In genomic region chr1:236691348-236691747, GRCh38 we compare ENCODE assay signal across 25 cellular contexts. TPM values are rescaled to one million over a fixed set of nuclear protein-coding genes. Genes with fewer than 3 reads are reported as not detected.
A peak's percentile ranks its signal among the peaks of the same experiment; 100 is the strongest.
DNase-seq lines count a peak whose midpoint lies in the region; ATAC-seq and TF ChIP-seq lines count a peak whose summit lies in the region.
"Had no signal": no experiment of that assay in that cellular context is flagged by ENCODE, and none has a peak within 500 bp of the region (broad histone marks: within the 10 kb centered on the region; RNA-seq: fewer than 3 reads in every experiment).

No MANE protein-coding gene starts in this region.

- intact Hi-C loops in heart left ventricle (cut with DNase I) (loop anchor here in 1 of 10 donors (5.0 kb wide), 1 partner anchor 201 kb away; no protein-coding TSS in a partner anchor), Right ventricle myocardium inferior (cut with DNase I) (loop anchor here (5.0 kb wide), 1 partner anchor 41 kb away; no protein-coding TSS in a partner anchor), cardiac septum (cut with DNase I) (loop anchor here (5.0 kb wide), 1 partner anchor 56 kb away; no protein-coding TSS in a partner anchor), psoas muscle (cut with DNase I) (no loop called here)

- TF ChIP-seq CTCF in heart left ventricle (IDR thresholded peaks at IDR 0.05) (no peak), right atrium auricular region (IDR thresholded peaks at IDR 0.05) (no peak), psoas muscle (IDR thresholded peaks at IDR 0.05) (no peak)

- peak overlapping the region; percentile 10 to 87 (median 65) for H3K4me3 ChIP-seq in heart left ventricle
- H3K4me3 ChIP-seq in right atrium auricular region: peak overlapping the region; percentile 69
- H3K4me3 ChIP-seq in psoas muscle: peak overlapping the region; percentile 91
- H3K4me3 ChIP-seq: A549; BLaER1 treated with 17β-estradiol and CSF1 and Interleukin-3, amounts not matched to agents 10 nM and 100 nM; GM12878; GM23338 had no signal

- peaks cover 0 to 33% (median 6%) of the 10 kb centered on the region in 12 donors for H3K4me1 ChIP-seq in heart left ventricle
- peaks cover 0 to 19% of the 10 kb centered on the region in 2 donors for H3K4me1 ChIP-seq in right atrium auricular region
- peaks cover 18% of the 10 kb centered on the region for H3K4me1 ChIP-seq in psoas muscle
- H3K4me1 ChIP-seq: A549; BE2C; BLaER1 treated with 17β-estradiol and CSF1 and Interleukin-3, amounts not matched to agents 10 nM and 100 nM had no signal

- ATAC-seq in heart left ventricle: no peak
- no peak for ATAC-seq in Right ventricle myocardium inferior
- no peak for ATAC-seq in psoas muscle
- ATAC-seq: A549, GM12878, GM23338, HCT116 had no signal

- H3K36me3 ChIP-seq in heart left ventricle (no peaks in the 10 kb centered on the region), right atrium auricular region (peaks cover 14% of the 10 kb centered on the region), psoas muscle (ENCODE audit: insufficient read depth in 1 of 2, low read depth in 1 of 2) (no peaks in the 10 kb centered on the region)
- H3K36me3 ChIP-seq: BE2C; BLaER1 treated with 17β-estradiol and CSF1 and Interleukin-3, amounts not matched to agents 10 nM and 100 nM had no signal

- WGBS in heart left ventricle, 4 donors: 48 to 69% (median 58%) methylated on average over 5 of the region's 5 CpGs
- 45 to 57% (median 50%) methylated on average over 5 of the region's 5 CpGs for WGBS in psoas muscle, 3 donors

- no peaks in the 10 kb centered on the region for H3K9me3 ChIP-seq in heart left ventricle
- no peaks in the 10 kb centered on the region for H3K9me3 ChIP-seq in right atrium auricular region
- H3K9me3 ChIP-seq in psoas muscle: no peaks in the 10 kb centered on the region
- H3K9me3 ChIP-seq: A549 had no signal

- H3K27me3 ChIP-seq in heart left ventricle (peaks cover 0 to 31% (median 0%) of the 10 kb centered on the region in 9 donors), right atrium auricular region (no peaks in the 10 kb centered on the region), psoas muscle (ENCODE audit: insufficient read depth in 3 of 3, low read length in 2 of 3) (no peaks in the 10 kb centered on the region)
- H3K27me3 ChIP-seq: BLaER1 treated with 17β-estradiol and CSF1 and Interleukin-3, amounts not matched to agents 10 nM and 100 nM had no signal

- DNase-seq in heart left ventricle (no peak), Right ventricle myocardium inferior (ENCODE audit: missing footprints) (no peak), right atrium auricular region (ENCODE audit: low spot score) (no peak), cardiac septum (ENCODE audit: low spot score) (no peak), psoas muscle (no peak), Kasumi-1 (lab: John Stamatoyannopoulos, UW) (no peak), NCI-H1092 (lab: John Stamatoyannopoulos, UW) (no peak)
- DNase-seq: 8988T; ACHN; AML-193; BE2C; CD4-positive, alpha-beta T cell; CD8-positive, alpha-beta memory T cell; DMS 273 treated with DMSO at 0.1 percent for 48 hours; DMS79; EL; GDM1; H9; HFFc6 had no signal

- H3K27ac ChIP-seq in heart left ventricle: peak overlapping the region in 11 of 12 donors; percentile 13 to 100 (median 97)
- H3K27ac ChIP-seq in right atrium auricular region: peak overlapping the region; percentile 92 to 98
- H3K27ac ChIP-seq in psoas muscle: peak overlapping the region; percentile 99
- H3K27ac ChIP-seq: A549; BLaER1 treated with 17β-estradiol and CSF1 and Interleukin-3, amounts not matched to agents 10 nM and 100 nM had no signal

- TF ChIP-seq POLR2A in heart left ventricle (IDR thresholded peaks at IDR 0.05): no peak

RNA-seq across cellular contexts. Expression of gene ACTN2, which starts 5.0 kb away (rescaled TPM):
- total RNA-seq in heart left ventricle (1,000 to 10,000 TPM; 1,403 to 4,007 (median 2,928) TPM), Right ventricle myocardium inferior (2,525 TPM), right atrium auricular region (1,000 to 10,000 TPM in 1 of 2 donors, 100 to 1,000 TPM in 1; 595 to 1,486 TPM), cardiac septum (3,389 TPM), psoas muscle (1,000 to 10,000 TPM; 2,645 to 4,645 (median 3,147) TPM)
- polyA plus RNA-seq in heart left ventricle (1,000 to 10,000 TPM; 1,024 to 1,237 TPM), psoas muscle (1,000 to 10,000 TPM in 1 of 3 donors, 100 to 1,000 TPM in 2; 792 to 1,560 (median 952) TPM)
- total RNA-seq: CD8-positive, alpha-beta memory T cell; GM12878; HFFc6 had no signal
- polyA plus RNA-seq: A549; CD14-positive monocyte; CD8-positive, alpha-beta memory T cell had no signal

Comparison
In these comparisons a context has a peak if more than half of its experiments do, and no peak if none do; other contexts are left out.
1. intact Hi-C loops: an anchor here in Right ventricle myocardium inferior (5.0 kb wide) and cardiac septum (5.0 kb wide); none called in psoas muscle.